In genomic region chr14:57820581-57820980, GRCh38 we compare ENCODE assay signal across 33 cellular contexts. TPM values are rescaled to one million over a fixed set of nuclear protein-coding genes. Genes with fewer than 3 reads are reported as not detected.
"Had no signal": no experiment of that assay in that cellular context is flagged by ENCODE, and none has a peak within 500 bp of the region (broad histone marks: within the 10 kb centered on the region; RNA-seq: fewer than 3 reads in every experiment).

No MANE protein-coding gene starts in this region.

- H3K36me3 ChIP-seq: ascending aorta, SJCRH30 had no signal

- H3K4me3 Mint-ChIP-seq: activated CD4-positive, alpha-beta T cell treated with anti-CD3 and anti-CD28 coated beads, Interleukin-2, amount 10 ng/mL, durations not matched to agents 24 days and 14 days; activated CD8-positive, alpha-beta T cell treated with anti-CD3 and anti-CD28 coated beads for 36 hours; activated naive CD8-positive, alpha-beta T cell treated with anti-CD3 and anti-CD28 coated beads for 36 hours; activated T-cell treated with anti-CD3 and anti-CD28 coated beads, Interleukin-2, amount 50 U/mL, for 72 hours; activated T-helper 17 cell treated with anti-CD3 and anti-CD28 coated beads, Interleukin-2, amount 50 U/mL, for 72 hours; central memory CD8-positive, alpha-beta T cell; T-helper 2 cell treated with Interferon-gamma antibody and Interleukin-4, amounts not matched to agents 5 μg/mL and 100 μg/mL, for 36 hours had no signal

- H3K4me1 ChIP-seq: ascending aorta, body of pancreas, SJCRH30 had no signal

- H3K36me3 Mint-ChIP-seq: activated naive CD8-positive, alpha-beta T cell treated with anti-CD3 and anti-CD28 coated beads for 36 hours had no signal

- H3K27ac Mint-ChIP-seq: activated CD4-positive, alpha-beta T cell treated with anti-CD3 and anti-CD28 coated beads, Interleukin-2, amount 10 ng/mL, durations not matched to agents 24 days and 14 days; activated CD8-positive, alpha-beta T cell treated with anti-CD3 and anti-CD28 coated beads for 36 hours; activated naive CD8-positive, alpha-beta T cell treated with anti-CD3 and anti-CD28 coated beads for 36 hours; activated T-cell treated with anti-CD3 and anti-CD28 coated beads, Interleukin-2, amount 50 U/mL, for 72 hours; activated T-helper 17 cell treated with anti-CD3 and anti-CD28 coated beads, Interleukin-2, amount 50 U/mL, for 72 hours; T-helper 2 cell treated with Interferon-gamma antibody and Interleukin-4, amounts not matched to agents 5 μg/mL and 100 μg/mL, for 36 hours had no signal

- H3K4me1 Mint-ChIP-seq: activated T-helper 17 cell treated with anti-CD3 and anti-CD28 coated beads, Interleukin-2, amount 50 U/mL, for 72 hours; central memory CD8-positive, alpha-beta T cell had no signal

- H3K27ac ChIP-seq: ascending aorta, body of pancreas, PC-9, SJCRH30, SK-N-MC had no signal

- H3K27me3 Mint-ChIP-seq: activated CD4-positive, alpha-beta T cell treated with anti-CD3 and anti-CD28 coated beads, Interleukin-2, amount 10 ng/mL, durations not matched to agents 24 days and 14 days; central memory CD8-positive, alpha-beta T cell had no signal

- H3K27me3 ChIP-seq: ascending aorta, body of pancreas, SJCRH30 had no signal

- H3K4me2 ChIP-seq: PC-9 had no signal

- H3K9me3 Mint-ChIP-seq: activated naive CD8-positive, alpha-beta T cell treated with anti-CD3 and anti-CD28 coated beads for 36 hours had no signal

- H3K4me3 ChIP-seq: ascending aorta, body of pancreas, PC-9, SJCRH30, SK-N-MC had no signal

- DNase-seq: activated CD4-positive, alpha-beta T cell treated with anti-CD3 and anti-CD28 coated beads, Interleukin-2, amount 10 ng/mL, durations not matched to agents 24 days and 14 days; activated CD4-positive, alpha-beta T cell treated with anti-CD3 and anti-CD28 coated beads, Interleukin-2, amount 50 U/mL, for 4 hours; activated CD8-positive, alpha-beta T cell treated with anti-CD3 and anti-CD28 coated beads for 36 hours; activated effector memory CD4-positive, alpha-beta T cell treated with anti-CD3 and anti-CD28 coated beads, Interleukin-2, amount 50 U/mL, for 16 hours; activated naive CD4-positive, alpha-beta T cell; activated naive CD4-positive, alpha-beta T cell treated with anti-CD3 and anti-CD28 coated beads, Interleukin-2, amount 50 U/mL, for 16 hours; activated naive CD8-positive, alpha-beta T cell treated with anti-CD3 and anti-CD28 coated beads for 36 hours; activated T-cell treated with anti-CD3 and anti-CD28 coated beads, Interleukin-2, amount 50 U/mL, for 1 hour; activated T-cell treated with anti-CD3 and anti-CD28 coated beads, Interleukin-2, amount 50 U/mL, for 72 hours; amygdala; body of pancreas; Karpas-422; KBM-7; NCI-H1105; NCI-H1417 treated with DMSO at 0.1 percent for 48 hours; NCI-H187 treated with DMSO at 0.1 percent for 48 hours; NCI-H2081; NCI-H345; NCI-H526; NCI-H748 treated with DMSO at 0.1 percent for 48 hours; NK-92 treated with Interleukin-12 subunit alpha and Interleukin-12 subunit beta, amount 100 ng/mL, for 24 hours; PC-9; SHP77; SJCRH30 had no signal

- ATAC-seq: activated CD8-positive, alpha-beta T cell treated with anti-CD3 and anti-CD28 coated beads for 36 hours; activated T-cell treated with anti-CD3 and anti-CD28 coated beads, Interleukin-2, amount 50 U/mL, for 72 hours; activated T-helper 17 cell treated with anti-CD3 and anti-CD28 coated beads, Interleukin-2, amount 50 U/mL, for 72 hours; body of pancreas had no signal

- H3K9me3 ChIP-seq: ascending aorta, body of pancreas, SJCRH30 had no signal

- H2AFZ ChIP-seq: PC-9 had no signal

RNA-seq across cellular contexts. Expression of gene SLC35F4, which starts 45.3 kb away (rescaled TPM):
- total RNA-seq: activated CD4-positive, alpha-beta T cell treated with anti-CD3 and anti-CD28 coated beads, Interleukin-2, amount 10 ng/mL, durations not matched to agents 24 days and 14 days; activated CD8-positive, alpha-beta memory T cell treated with anti-CD3 and anti-CD28 coated beads for 36 hours; activated CD8-positive, alpha-beta T cell treated with anti-CD3 and anti-CD28 coated beads for 36 hours; activated naive CD8-positive, alpha-beta T cell treated with anti-CD3 and anti-CD28 coated beads for 36 hours; activated T-cell treated with anti-CD3 and anti-CD28 coated beads, Interleukin-2, amount 50 U/mL, for 72 hours; activated T-helper 17 cell treated with anti-CD3 and anti-CD28 coated beads, Interleukin-2, amount 50 U/mL, for 72 hours; ascending aorta; body of pancreas; MCF 10A; NCI-H460; PC-9; SJCRH30; T-helper 1 cell treated with Interleukin-12 subunit alpha and Interleukin-12 subunit beta and Interleukin-4 antibody, amounts not matched to agents 30 ng/mL and 1 ng/mL, for 36 hours had no signal
